Comparison of ENCODE assay signal across 11 cellular contexts in genomic region chr19:17936379-17936778, GRCh38. TPM values are rescaled to one million over a fixed set of nuclear protein-coding genes. Genes with fewer than 3 reads are reported as not detected.
"Had no signal": no experiment of that assay in that cellular context is flagged by ENCODE, and none has a peak within 500 bp of the region (broad histone marks: within the 10 kb centered on the region; RNA-seq: fewer than 3 reads in every experiment).

No MANE protein-coding gene starts in this region.

- H3K9me3 Mint-ChIP-seq: HFFc6 had no signal

- H3K4me3 ChIP-seq: GM23248, HAP-1, K562 had no signal

- H3K4me2 ChIP-seq: KMS-11 had no signal

- ATAC-seq: HCT116, HepG2, K562 had no signal

- H3K4me3 Mint-ChIP-seq: HFFc6 had no signal

- H2AFZ ChIP-seq: GM23248 had no signal

- DNase-seq: GM23248, GOT3, H7, HFFc6 had no signal

- H3K27ac Mint-ChIP-seq: HFFc6 had no signal

- H3K27ac ChIP-seq: GM23248, HL-60, KMS-11 had no signal

- H3K9me3 ChIP-seq: HAP-1 had no signal

- FAIRE-seq: HepG2, K562 had no signal

- H3K9ac ChIP-seq: GM23248, KMS-11 had no signal

RNA-seq across cellular contexts. Expression of gene KCNN1, which starts 30.5 kb away (rescaled TPM):
- total RNA-seq: GM23248, HFFc6, HT1080 had no signal
- polyA plus RNA-seq: GM23248, HepG2 had no signal
